In genomic region chr16:21264226-21265036, GRCh38 we compare ENCODE assay signal across 11 cellular contexts. TPM values are rescaled to one million over a fixed set of nuclear protein-coding genes. Genes with fewer than 3 reads are reported as not detected.
DNase-seq lines count a peak whose midpoint lies in the region; ATAC-seq and TF ChIP-seq lines count a peak whose summit lies in the region.
"Had no signal": no experiment of that assay in that cellular context is flagged by ENCODE, and none has a peak within 500 bp of the region (broad histone marks: within the 10 kb centered on the region; RNA-seq: fewer than 3 reads in every experiment).

No MANE protein-coding gene starts in this region.

- no peak overlapping the region for H3K4me3 ChIP-seq in colonic mucosa
- no peak overlapping the region for H3K4me3 ChIP-seq in mesenchymal stem cell (ENCODE audit: insufficient read depth in 1 of 2, low read depth in 1 of 2, low read length in 2 of 2)
- no peak overlapping the region for H3K4me3 ChIP-seq in gastrocnemius medialis

- no peak overlapping the region for H3K14ac ChIP-seq in mesenchymal stem cell (ENCODE audit: low read length in 2 of 2)

- no peak overlapping the region for H2BK12ac ChIP-seq in mesenchymal stem cell (ENCODE audit: low read length in 2 of 2)

- TF ChIP-seq CTCF in colonic mucosa (IDR thresholded peaks at IDR 0.05) = no peak
- TF ChIP-seq CTCF in gastrocnemius medialis (IDR thresholded peaks at IDR 0.05 in 4 of 5, conservative IDR thresholded peaks at IDR 0.05 in 1 of 5) = no peak

- no peak overlapping the region for H2BK5ac ChIP-seq in mesenchymal stem cell (ENCODE audit: low read depth, low read length, poor library complexity, severe bottlenecking)

- H4K91ac ChIP-seq in mesenchymal stem cell (ENCODE audit: low read length) = no peak overlapping the region

- DNase-seq in Right ventricle myocardium inferior (ENCODE audit: missing footprints) = no peak
- no peak for DNase-seq in cardiac septum (ENCODE audit: low spot score)
- DNase-seq in colonic mucosa = peak; percentile 55
- DNase-seq in mesenchymal stem cell = no peak
- no peak for DNase-seq in iPS-NIHi11 (ENCODE audit: low spot score)
- no peak for DNase-seq in gastrocnemius medialis
- DNase-seq: KBM-7; naive thymus-derived CD4-positive, alpha-beta T cell had no signal

- no peak overlapping the region for H4K8ac ChIP-seq in mesenchymal stem cell (ENCODE audit: low read length)

- intact Hi-C loops in Right ventricle myocardium inferior (cut with DNase I) (no loop called here), cardiac septum (cut with DNase I) (loop anchor here (2.0 kb wide), 1 partner anchor 14 kb away; the partner anchor contains the start of gene CRYM), colonic mucosa (cut with DNase I) (no loop called here), gastrocnemius medialis (cut with DNase I; ENCODE audit: low total_unique reads) (no loop called here)

- H3K4me2 ChIP-seq in mesenchymal stem cell (ENCODE audit: low read length, poor library complexity, severe bottlenecking) = no peak overlapping the region

- H3K27ac ChIP-seq in colonic mucosa (peak overlapping the region; percentile 58), mesenchymal stem cell (ENCODE audit: low read length, poor library complexity, severe bottlenecking) (no peak overlapping the region), gastrocnemius medialis (peak overlapping the region in 1 of 4 donors; percentile 73)

- no peaks in the 10 kb centered on the region for H3K4me1 ChIP-seq in colonic mucosa
- peaks cover 12% of the 10 kb centered on the region for H3K4me1 ChIP-seq in mesenchymal stem cell (ENCODE audit: control insufficient read depth, insufficient read depth, low read depth, low read length)
- H3K4me1 ChIP-seq in gastrocnemius medialis = peaks cover 0 to 7% of the 10 kb centered on the region in 2 donors

- peak; percentile 54 for ATAC-seq in Right ventricle myocardium inferior
- ATAC-seq in GM19328 (IDR thresholded peaks at IDR 0.05; ENCODE audit: unreplicated experiment) = no peak
- ATAC-seq in GM21515 (IDR thresholded peaks at IDR 0.05; ENCODE audit: unreplicated experiment) = no peak
- ATAC-seq in gastrocnemius medialis = no peak
- ATAC-seq: naive thymus-derived CD4-positive, alpha-beta T cell had no signal

- H2BK120ac ChIP-seq in mesenchymal stem cell (ENCODE audit: low read depth, low read length) = no peak overlapping the region

- no peaks in the 10 kb centered on the region for H3K27me3 ChIP-seq in colonic mucosa
- no peaks in the 10 kb centered on the region for H3K27me3 ChIP-seq in mesenchymal stem cell (ENCODE audit: control insufficient read depth in 1 of 2, insufficient read depth in 1 of 2, low read length in 2 of 2)
- H3K27me3 ChIP-seq in gastrocnemius medialis = no peaks in the 10 kb centered on the region

- H2AFZ ChIP-seq in mesenchymal stem cell (ENCODE audit: low read depth, low read length) = no peak overlapping the region

- in situ Hi-C loops in gastrocnemius medialis (cut with MboI; ENCODE audit: low sequenced_read_pairs in 4 of 4) = no loop called here

- H3K4ac ChIP-seq in mesenchymal stem cell (ENCODE audit: low read depth in 1 of 2, low read length in 2 of 2) = no peak overlapping the region

- H3K79me1 ChIP-seq in mesenchymal stem cell (replicated peaks; ENCODE audit: low read length, poor library complexity, severe bottlenecking) = no peaks in the 10 kb centered on the region

- H3K23ac ChIP-seq in mesenchymal stem cell (ENCODE audit: low read length in 2 of 2) = no peak overlapping the region

- H3K36me3 ChIP-seq in colonic mucosa (no peaks in the 10 kb centered on the region), mesenchymal stem cell (ENCODE audit: control insufficient read depth in 1 of 2, insufficient read depth in 2 of 2, low read depth in 1 of 2, low read length in 2 of 2) (no peaks in the 10 kb centered on the region), gastrocnemius medialis (no peaks in the 10 kb centered on the region)

- H3K9ac ChIP-seq in colonic mucosa (ENCODE audit: low read depth in 2 of 2, low read length in 2 of 2) = peak overlapping the region in 1 of 2 donors; percentile 51
- peak overlapping the region; percentile 47 for H3K9ac ChIP-seq in mesenchymal stem cell (ENCODE audit: low read length)

- TF ChIP-seq POLR2A in gastrocnemius medialis (IDR thresholded peaks at IDR 0.05) = no peak

- H2BK15ac ChIP-seq in mesenchymal stem cell (ENCODE audit: low read depth, poor library complexity, severe bottlenecking) = no peak overlapping the region

- 73% methylated on average over 8 of the region's 10 CpGs for WGBS in mesenchymal stem cell

- H3K9me3 ChIP-seq in colonic mucosa = no peaks in the 10 kb centered on the region
- H3K9me3 ChIP-seq in mesenchymal stem cell (ENCODE audit: control insufficient read depth, low read length) = no peaks in the 10 kb centered on the region
- H3K9me3 ChIP-seq in gastrocnemius medialis = no peaks in the 10 kb centered on the region

- no peak overlapping the region for H2AK5ac ChIP-seq in mesenchymal stem cell (ENCODE audit: low read length, severe bottlenecking)

- H3K18ac ChIP-seq in mesenchymal stem cell (ENCODE audit: low read depth in 1 of 2, low read length in 2 of 2) = no peak overlapping the region

RNA-seq across cellular contexts. Expression of gene CRYM, which starts 13.7 kb away (rescaled TPM):
- total RNA-seq in Right ventricle myocardium inferior (63.3 TPM), cardiac septum (105 TPM), colonic mucosa (10 to 100 TPM; 10.4 to 14.0 TPM), gastrocnemius medialis (not detected)
- polyA plus RNA-seq in mesenchymal stem cell (2013, experiment 1 of 2) = not detected
- 0.07 TPM for polyA plus RNA-seq in mesenchymal stem cell (2013, experiment 2 of 2)
- total RNA-seq: T-helper 2 cell treated with Interferon-gamma antibody and Interleukin-4, amounts not matched to agents 100 ng/mL and 5 ng/mL, for 36 hours had no signal
- polyA plus RNA-seq: naive thymus-derived CD4-positive, alpha-beta T cell had no signal

RNA-seq across cellular contexts. Expression of gene ANKS4B, which starts 30.9 kb away (rescaled TPM):
- total RNA-seq in Right ventricle myocardium inferior (not detected), cardiac septum (not detected), colonic mucosa (10 to 100 TPM; 41.3 to 62.9 TPM), gastrocnemius medialis (under 1 TPM in 2 of 4 donors, not detected in 2; 0.04 to 0.10 TPM)
- polyA plus RNA-seq in mesenchymal stem cell (2013, experiment 1 of 2) = not detected
- not detected for polyA plus RNA-seq in mesenchymal stem cell (2013, experiment 2 of 2)
- total RNA-seq: naive thymus-derived CD4-positive, alpha-beta T cell; T-helper 2 cell treated with Interferon-gamma antibody and Interleukin-4, amounts not matched to agents 100 ng/mL and 5 ng/mL, for 36 hours had no signal
- polyA plus RNA-seq: naive thymus-derived CD4-positive, alpha-beta T cell had no signal

RNA-seq across cellular contexts. Expression of gene ZP2, which starts 53.1 kb away (rescaled TPM):
- total RNA-seq in Right ventricle myocardium inferior (not detected), cardiac septum (not detected), colonic mucosa (under 1 TPM; 0.25 to 0.27 TPM), gastrocnemius medialis (not detected)
- not detected for polyA plus RNA-seq in mesenchymal stem cell (2013, experiment 1 of 2)
- not detected for polyA plus RNA-seq in mesenchymal stem cell (2013, experiment 2 of 2)
- total RNA-seq: naive thymus-derived CD4-positive, alpha-beta T cell; T-helper 2 cell treated with Interferon-gamma antibody and Interleukin-4, amounts not matched to agents 100 ng/mL and 5 ng/mL, for 36 hours had no signal
- polyA plus RNA-seq: naive thymus-derived CD4-positive, alpha-beta T cell had no signal

Comparison
In these comparisons a context has a peak if more than half of its experiments do, and no peak if none do; other contexts are left out.
1. RNA of gene CRYM, which starts 13.7 kb away (total RNA-seq): 105 TPM in cardiac septum (single experiment), 63.3 TPM in Right ventricle myocardium inferior (single experiment) and 10.4 to 14.0 TPM in colonic mucosa; not detected in gastrocnemius medialis; every median in the first group is over 10 times any median in the second.
2. RNA of gene ANKS4B, which starts 30.9 kb away (total RNA-seq): 41.3 to 62.9 TPM in colonic mucosa; 0.04 to 0.10 TPM in gastrocnemius medialis, not detected in Right ventricle myocardium inferior (single experiment) and not detected in cardiac septum (single experiment); every median in the first group is over 10 times any median in the second.